Comparison of ENCODE assay signal across 32 cellular contexts in genomic region chr2:195864316-195864715, GRCh38.
"Had no signal": no experiment of that assay in that cellular context is flagged by ENCODE, and none has a peak within 500 bp of the region (broad histone marks: within the 10 kb centered on the region; RNA-seq: fewer than 3 reads in every experiment).

No MANE protein-coding gene starts in this region.

- H3K36me3 ChIP-seq: adrenal gland, esophagus muscularis mucosa, gastroesophageal sphincter had no signal

- H3K4me3 Mint-ChIP-seq: activated CD4-positive, alpha-beta memory T cell treated with anti-CD3 and anti-CD28 coated beads, Interleukin-2, amount 10 ng/mL, durations not matched to agents 7 days and 5 days; activated CD4-positive, alpha-beta T cell treated with anti-CD3 and anti-CD28 coated beads, Interleukin-2, amount 10 ng/mL, durations not matched to agents 7 days and 5 days; activated naive CD4-positive, alpha-beta T cell treated with anti-CD3 and anti-CD28 coated beads for 36 hours; activated naive CD4-positive, alpha-beta T cell treated with anti-CD3 and anti-CD28 coated beads, Interleukin-2, amount 50 U/mL, for 24 hours; activated naive CD8-positive, alpha-beta T cell treated with anti-CD3 and anti-CD28 coated beads for 36 hours; activated naive CD8-positive, alpha-beta T cell treated with anti-CD3 and anti-CD28 coated beads, Interleukin-2, amount 50 U/mL, for 24 hours; activated T-cell treated with anti-CD3 and anti-CD28 coated beads, Interleukin-2, amount 50 U/mL, for 4 hours; activated T-helper 17 cell treated with anti-CD3 and anti-CD28 coated beads, Interleukin-2, amount 50 U/mL, for 72 hours; effector memory CD8-positive, alpha-beta T cell; T-helper 17 cell; T-helper 2 cell treated with Interferon-gamma antibody and Interleukin-4, amounts not matched to agents 5 μg/mL and 100 μg/mL, for 36 hours had no signal

- H3K27ac Mint-ChIP-seq: activated CD4-positive, alpha-beta memory T cell treated with anti-CD3 and anti-CD28 coated beads, Interleukin-2, amount 10 ng/mL, durations not matched to agents 7 days and 5 days; activated CD4-positive, alpha-beta T cell treated with anti-CD3 and anti-CD28 coated beads, Interleukin-2, amount 10 ng/mL, durations not matched to agents 7 days and 5 days; activated naive CD4-positive, alpha-beta T cell treated with anti-CD3 and anti-CD28 coated beads for 36 hours; activated naive CD4-positive, alpha-beta T cell treated with anti-CD3 and anti-CD28 coated beads, Interleukin-2, amount 50 U/mL, for 24 hours; activated naive CD8-positive, alpha-beta T cell treated with anti-CD3 and anti-CD28 coated beads for 36 hours; activated naive CD8-positive, alpha-beta T cell treated with anti-CD3 and anti-CD28 coated beads, Interleukin-2, amount 50 U/mL, for 24 hours; activated T-helper 17 cell treated with anti-CD3 and anti-CD28 coated beads, Interleukin-2, amount 50 U/mL, for 72 hours; effector memory CD8-positive, alpha-beta T cell; T-helper 17 cell; T-helper 2 cell treated with Interferon-gamma antibody and Interleukin-4, amounts not matched to agents 5 μg/mL and 100 μg/mL, for 36 hours had no signal

- DNase-seq: activated CD4-positive, alpha-beta memory T cell treated with anti-CD3 and anti-CD28 coated beads, Interleukin-2, amount 10 ng/mL, durations not matched to agents 7 days and 5 days; activated CD4-positive, alpha-beta T cell treated with anti-CD3 and anti-CD28 coated beads for 1 hour; activated CD4-positive, alpha-beta T cell treated with anti-CD3 and anti-CD28 coated beads for 4 hours; activated CD4-positive, alpha-beta T cell treated with anti-CD3 and anti-CD28 coated beads, Interleukin-2, amount 10 ng/mL, durations not matched to agents 7 days and 5 days; activated CD4-positive, alpha-beta T cell treated with anti-CD3 and anti-CD28 coated beads, Interleukin-2, amount 50 U/mL, for 4 hours; activated CD4-positive, CD25-positive, alpha-beta regulatory T cell; activated CD8-positive, alpha-beta memory T cell treated with anti-CD3 and anti-CD28 coated beads for 24 hours; activated effector memory CD4-positive, alpha-beta T cell treated with anti-CD3 and anti-CD28 coated beads, Interleukin-2, amount 50 U/mL, for 16 hours; activated naive CD4-positive, alpha-beta T cell treated with anti-CD3 and anti-CD28 coated beads for 36 hours; activated naive CD8-positive, alpha-beta T cell treated with anti-CD3 and anti-CD28 coated beads for 36 hours; activated naive CD8-positive, alpha-beta T cell treated with anti-CD3 and anti-CD28 coated beads, Interleukin-2, amount 50 U/mL, for 24 hours; activated T-cell treated with anti-CD3 and anti-CD28 coated beads, Interleukin-2, amount 50 U/mL, for 4 hours; adrenal gland; amygdala; aorta; body of pancreas; caudate nucleus; cortex of kidney; dermis blood vessel endothelial cell; effector CD4-positive, alpha-beta T cell; effector memory CD8-positive, alpha-beta T cell; erythroblast; foreskin melanocyte; head of caudate nucleus; T-helper 1 cell; T-helper 17 cell; T1000 had no signal

- H3K4me1 Mint-ChIP-seq: activated CD4-positive, alpha-beta memory T cell treated with anti-CD3 and anti-CD28 coated beads, Interleukin-2, amount 10 ng/mL, durations not matched to agents 7 days and 5 days; activated CD4-positive, alpha-beta T cell treated with anti-CD3 and anti-CD28 coated beads, Interleukin-2, amount 10 ng/mL, durations not matched to agents 7 days and 5 days; activated naive CD4-positive, alpha-beta T cell treated with anti-CD3 and anti-CD28 coated beads, Interleukin-2, amount 50 U/mL, for 24 hours; activated T-helper 17 cell treated with anti-CD3 and anti-CD28 coated beads, Interleukin-2, amount 50 U/mL, for 72 hours had no signal

- H3K4me3 ChIP-seq: adrenal gland, body of pancreas, esophagus muscularis mucosa, gastroesophageal sphincter had no signal

- H3K9me3 ChIP-seq: adrenal gland, body of pancreas, esophagus muscularis mucosa, gastroesophageal sphincter had no signal

- H3K36me3 Mint-ChIP-seq: activated naive CD4-positive, alpha-beta T cell treated with anti-CD3 and anti-CD28 coated beads, Interleukin-2, amount 50 U/mL, for 24 hours; activated naive CD8-positive, alpha-beta T cell treated with anti-CD3 and anti-CD28 coated beads for 36 hours had no signal

- ATAC-seq: activated naive CD8-positive, alpha-beta T cell treated with anti-CD3 and anti-CD28 coated beads, Interleukin-2, amount 50 U/mL, for 24 hours; activated T-cell treated with anti-CD3 and anti-CD28 coated beads, Interleukin-2, amount 50 U/mL, for 4 hours; activated T-helper 17 cell treated with anti-CD3 and anti-CD28 coated beads, Interleukin-2, amount 50 U/mL, for 72 hours; effector memory CD8-positive, alpha-beta T cell; gastroesophageal sphincter; T-helper 17 cell had no signal

- H3K27ac ChIP-seq: adrenal gland, esophagus muscularis mucosa, gastroesophageal sphincter had no signal

- H3K9me3 Mint-ChIP-seq: activated CD4-positive, alpha-beta memory T cell treated with anti-CD3 and anti-CD28 coated beads, Interleukin-2, amount 10 ng/mL, durations not matched to agents 7 days and 5 days; activated CD4-positive, alpha-beta T cell treated with anti-CD3 and anti-CD28 coated beads, Interleukin-2, amount 10 ng/mL, durations not matched to agents 7 days and 5 days; activated naive CD4-positive, alpha-beta T cell treated with anti-CD3 and anti-CD28 coated beads for 36 hours; activated naive CD4-positive, alpha-beta T cell treated with anti-CD3 and anti-CD28 coated beads, Interleukin-2, amount 50 U/mL, for 24 hours; activated naive CD8-positive, alpha-beta T cell treated with anti-CD3 and anti-CD28 coated beads for 36 hours; activated naive CD8-positive, alpha-beta T cell treated with anti-CD3 and anti-CD28 coated beads, Interleukin-2, amount 50 U/mL, for 24 hours; activated T-cell treated with anti-CD3 and anti-CD28 coated beads, Interleukin-2, amount 50 U/mL, for 4 hours; activated T-helper 17 cell treated with anti-CD3 and anti-CD28 coated beads, Interleukin-2, amount 50 U/mL, for 72 hours; effector memory CD8-positive, alpha-beta T cell; T-helper 2 cell treated with Interferon-gamma antibody and Interleukin-4, amounts not matched to agents 5 μg/mL and 100 μg/mL, for 36 hours had no signal

- H3K4me1 ChIP-seq: esophagus muscularis mucosa, gastroesophageal sphincter had no signal

- H3K27me3 ChIP-seq: adrenal gland, body of pancreas, esophagus muscularis mucosa, gastroesophageal sphincter had no signal
